ENCODE assay signal across 8 cellular contexts in the genomic region with DNA sequence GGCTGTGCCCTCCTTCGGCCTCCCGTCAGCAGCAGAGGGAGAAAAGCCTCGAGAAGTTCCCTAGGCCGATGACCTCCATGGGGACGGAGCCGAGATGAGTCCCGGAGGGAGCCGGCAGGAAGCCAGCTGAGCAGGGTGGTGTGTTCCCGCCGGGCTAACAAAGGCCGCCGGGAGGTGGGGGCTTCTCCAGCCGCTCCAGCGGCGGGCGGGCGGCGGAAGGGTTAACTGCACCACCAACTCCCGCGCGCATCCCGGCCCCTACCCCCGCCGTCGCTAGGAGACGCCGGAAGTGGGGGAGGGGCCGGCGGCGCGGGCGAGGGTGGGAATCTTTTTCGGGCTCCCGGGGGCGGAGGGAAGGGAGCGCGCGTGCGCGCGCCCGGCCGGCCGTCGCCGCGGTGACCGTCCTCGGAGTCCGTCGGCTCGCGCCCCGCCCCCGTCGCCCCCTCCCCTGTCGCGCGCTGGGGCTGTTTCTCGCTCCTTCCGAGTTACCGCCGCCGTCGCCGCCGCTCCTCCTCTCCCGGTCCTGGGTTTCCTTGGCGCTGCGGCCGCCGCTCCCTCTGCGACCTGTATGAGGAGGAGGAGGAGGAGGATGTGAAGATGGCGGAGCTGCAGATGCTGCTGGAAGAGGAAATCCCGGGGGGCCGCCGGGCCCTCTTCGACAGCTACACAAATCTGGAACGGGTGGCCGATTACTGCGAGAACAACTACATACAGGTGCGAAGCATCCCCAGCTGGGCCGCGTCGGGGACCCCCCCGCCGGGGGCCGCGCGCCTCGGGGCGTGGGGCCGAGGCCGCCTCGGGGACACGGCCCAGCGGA. TPM values are rescaled to one million over a fixed set of nuclear protein-coding genes. Genes with fewer than 3 reads are reported as not detected.
DNase-seq lines count a peak whose midpoint lies in the region; ATAC-seq, FAIRE-seq and TF ChIP-seq lines count a peak whose summit lies in the region.

A gene (plus strand): TSS at position 477 of the 817 bp plus-strand sequence. CDS start 121 bp downstream, at position 598.

- peak within 1 kb of the TSS; percentile 55 to 97 (median 89) for H3K27ac Mint-ChIP-seq in IgD-negative memory B cell
- peak within 1 kb of the TSS; percentile 80 for H3K27ac Mint-ChIP-seq in activated T-helper 2 cell treated with anti-CD3 and anti-CD28 coated beads, Interferon-gamma antibody, Interleukin-2, Interleukin-4, amounts not matched to agents 10 μg/mL and 5 μg/mL and 100 μg/mL, durations not matched to agents 14 hours and 24 hours and 36 hours
- peak within 1 kb of the TSS; percentile 86 to 99 (median 92) for H3K27ac Mint-ChIP-seq in naive thymus-derived CD8-positive, alpha-beta T cell
- H3K27ac Mint-ChIP-seq in stimulated activated naive B cell treated with anti-CD40 and anti-IgM and Interleukin-4, amounts not matched to agents 10 μg/mL and 1 μg/mL and 100 μg/mL, for 72 hours: peak within 1 kb of the TSS; percentile 89

- intact Hi-C loops in activated T-helper 2 cell treated with anti-CD3 and anti-CD28 coated beads, Interferon-gamma antibody, Interleukin-2, Interleukin-4, amounts not matched to agents 10 μg/mL and 5 μg/mL and 100 μg/mL, durations not matched to agents 14 hours and 24 hours and 36 hours (cut with micrococcal nuclease): loop anchor here (2.0 kb wide), 2 partner anchors 89 to 323 kb away; a partner anchor contains a TSS

- peaks cover 11 to 16% (median 11%) of the 10 kb centered on the region in 3 donors for H3K4me1 Mint-ChIP-seq in IgD-negative memory B cell
- H3K4me1 Mint-ChIP-seq in activated T-helper 2 cell treated with anti-CD3 and anti-CD28 coated beads, Interferon-gamma antibody, Interleukin-2, Interleukin-4, amounts not matched to agents 10 μg/mL and 5 μg/mL and 100 μg/mL, durations not matched to agents 14 hours and 24 hours and 36 hours (ENCODE audit: low read depth): peaks cover 25% of the 10 kb centered on the region
- H3K4me1 Mint-ChIP-seq in naive thymus-derived CD8-positive, alpha-beta T cell: peaks cover 12 to 38% (median 35%) of the 10 kb centered on the region in 4 donors
- H3K4me1 Mint-ChIP-seq in stimulated activated naive B cell treated with anti-CD40 and anti-IgM and Interleukin-4, amounts not matched to agents 10 μg/mL and 1 μg/mL and 100 μg/mL, for 72 hours: peaks cover 12 to 25% of the 10 kb centered on the region in 2 donors

- no peak for FAIRE-seq in D721Med (lab: Jason Lieb, UNC)

- peaks cover 1% of the 10 kb centered on the region for H3K27me3 Mint-ChIP-seq in IgD-negative memory B cell
- H3K27me3 Mint-ChIP-seq in activated T-helper 2 cell treated with anti-CD3 and anti-CD28 coated beads, Interferon-gamma antibody, Interleukin-2, Interleukin-4, amounts not matched to agents 10 μg/mL and 5 μg/mL and 100 μg/mL, durations not matched to agents 14 hours and 24 hours and 36 hours (ENCODE audit: low read depth): peaks cover 1% of the 10 kb centered on the region
- H3K27me3 Mint-ChIP-seq in naive thymus-derived CD8-positive, alpha-beta T cell: no peaks in the 10 kb centered on the region
- no peaks in the 10 kb centered on the region for H3K27me3 Mint-ChIP-seq in stimulated activated naive B cell treated with anti-CD40 and anti-IgM and Interleukin-4, amounts not matched to agents 10 μg/mL and 1 μg/mL and 100 μg/mL, for 72 hours

- peak; percentile 92 for DNase-seq in D721Med (ENCODE audit: insufficient read length, low spot score)
- peak; percentile 84 for DNase-seq in RPMI7951 (ENCODE audit: low read depth)
- peak; percentile 50 for DNase-seq in activated T-helper 2 cell treated with anti-CD3 and anti-CD28 coated beads, Interferon-gamma antibody, Interleukin-2, Interleukin-4, amounts not matched to agents 10 μg/mL and 5 μg/mL and 100 μg/mL, durations not matched to agents 14 hours and 24 hours and 36 hours (ENCODE audit: low spot score)
- DNase-seq in fibroblast of peridontal ligament (ENCODE audit: extremely low read depth): peak; percentile 57
- peak; percentile 33 to 78 (median 56) for DNase-seq in naive thymus-derived CD8-positive, alpha-beta T cell
- peak; percentile 52 for DNase-seq in stimulated activated naive B cell treated with anti-CD40 and anti-IgM and Interleukin-4, amounts not matched to agents 10 μg/mL and 1 μg/mL and 100 μg/mL, for 72 hours

- H3K36me3 Mint-ChIP-seq in IgD-negative memory B cell: no peaks in the 10 kb centered on the region
- H3K36me3 Mint-ChIP-seq in activated T-helper 2 cell treated with anti-CD3 and anti-CD28 coated beads, Interferon-gamma antibody, Interleukin-2, Interleukin-4, amounts not matched to agents 10 μg/mL and 5 μg/mL and 100 μg/mL, durations not matched to agents 14 hours and 24 hours and 36 hours (ENCODE audit: low read depth): peaks cover 3% of the 10 kb centered on the region
- peaks cover 0 to 2% (median 0%) of the 10 kb centered on the region in 3 donors for H3K36me3 Mint-ChIP-seq in naive thymus-derived CD8-positive, alpha-beta T cell
- H3K36me3 Mint-ChIP-seq in stimulated activated naive B cell treated with anti-CD40 and anti-IgM and Interleukin-4, amounts not matched to agents 10 μg/mL and 1 μg/mL and 100 μg/mL, for 72 hours: peaks cover 0 to 3% of the 10 kb centered on the region in 2 donors

- peak; percentile 48 for ATAC-seq in GM21526 (IDR thresholded peaks at IDR 0.05; ENCODE audit: low FRiP score, unreplicated experiment)
- ATAC-seq in naive thymus-derived CD8-positive, alpha-beta T cell: peak; percentile 74 to 76
- ATAC-seq in stimulated activated naive B cell treated with anti-CD40 and anti-IgM and Interleukin-4, amounts not matched to agents 10 μg/mL and 1 μg/mL and 100 μg/mL, for 72 hours (replicated peaks): peak; percentile 74 to 76

- no peak for TF ChIP-seq CTCF in D721Med (IDR thresholded peaks at IDR 0.05; ENCODE audit: insufficient read depth, missing control alignments)

- no peaks in the 10 kb centered on the region for H3K9me3 Mint-ChIP-seq in IgD-negative memory B cell
- no peaks in the 10 kb centered on the region for H3K9me3 Mint-ChIP-seq in activated T-helper 2 cell treated with anti-CD3 and anti-CD28 coated beads, Interferon-gamma antibody, Interleukin-2, Interleukin-4, amounts not matched to agents 10 μg/mL and 5 μg/mL and 100 μg/mL, durations not matched to agents 14 hours and 24 hours and 36 hours
- H3K9me3 Mint-ChIP-seq in naive thymus-derived CD8-positive, alpha-beta T cell: no peaks in the 10 kb centered on the region
- H3K9me3 Mint-ChIP-seq in stimulated activated naive B cell treated with anti-CD40 and anti-IgM and Interleukin-4, amounts not matched to agents 10 μg/mL and 1 μg/mL and 100 μg/mL, for 72 hours: no peaks in the 10 kb centered on the region

- POLR2A ChIA-PET in naive thymus-derived CD8-positive, alpha-beta T cell (lab: Charles Lee): interaction anchor here (1.3 kb wide), 1 partner anchor 89 kb away, joined by 8 read pairs; a partner anchor contains a TSS

- peak within 1 kb of the TSS; percentile 88 to 98 (median 95) for H3K4me3 Mint-ChIP-seq in IgD-negative memory B cell
- H3K4me3 Mint-ChIP-seq in activated T-helper 2 cell treated with anti-CD3 and anti-CD28 coated beads, Interferon-gamma antibody, Interleukin-2, Interleukin-4, amounts not matched to agents 10 μg/mL and 5 μg/mL and 100 μg/mL, durations not matched to agents 14 hours and 24 hours and 36 hours (ENCODE audit: low read depth): peak within 1 kb of the TSS; percentile 89
- H3K4me3 Mint-ChIP-seq in naive thymus-derived CD8-positive, alpha-beta T cell: peak within 1 kb of the TSS; percentile 80 to 99 (median 94)
- H3K4me3 Mint-ChIP-seq in stimulated activated naive B cell treated with anti-CD40 and anti-IgM and Interleukin-4, amounts not matched to agents 10 μg/mL and 1 μg/mL and 100 μg/mL, for 72 hours: peak within 1 kb of the TSS; percentile 80 to 87

RNA-seq across cellular contexts. Expression of the gene that starts here (rescaled TPM):
- polyA plus RNA-seq in IgD-negative memory B cell: 12.9 TPM
- total RNA-seq in RPMI7951 (2014; rRNA removed; shearing (Covaris generic)): 35.6 and 35.7 TPM in 2 replicates
- total RNA-seq in activated T-helper 2 cell treated with anti-CD3 and anti-CD28 coated beads, Interferon-gamma antibody, Interleukin-2, Interleukin-4, amounts not matched to agents 10 μg/mL and 5 μg/mL and 100 μg/mL, durations not matched to agents 14 hours and 24 hours and 36 hours: 36.2 and 36.6 TPM in 2 replicates
- total RNA-seq in naive thymus-derived CD8-positive, alpha-beta T cell: 10 to 100 TPM; 33.1 to 37.4 TPM
- 10 to 100 TPM; 27.0 to 30.8 (median 27.7) TPM for polyA plus RNA-seq in naive thymus-derived CD8-positive, alpha-beta T cell

Comparison
In these comparisons a context has a peak if more than half of its experiments do, and no peak if none do; other contexts are left out.
1. Peak in every context shown above with its lines: DNase-seq and ATAC-seq.